Comparison of ENCODE assay signal across 8 cellular contexts in the genomic region with DNA sequence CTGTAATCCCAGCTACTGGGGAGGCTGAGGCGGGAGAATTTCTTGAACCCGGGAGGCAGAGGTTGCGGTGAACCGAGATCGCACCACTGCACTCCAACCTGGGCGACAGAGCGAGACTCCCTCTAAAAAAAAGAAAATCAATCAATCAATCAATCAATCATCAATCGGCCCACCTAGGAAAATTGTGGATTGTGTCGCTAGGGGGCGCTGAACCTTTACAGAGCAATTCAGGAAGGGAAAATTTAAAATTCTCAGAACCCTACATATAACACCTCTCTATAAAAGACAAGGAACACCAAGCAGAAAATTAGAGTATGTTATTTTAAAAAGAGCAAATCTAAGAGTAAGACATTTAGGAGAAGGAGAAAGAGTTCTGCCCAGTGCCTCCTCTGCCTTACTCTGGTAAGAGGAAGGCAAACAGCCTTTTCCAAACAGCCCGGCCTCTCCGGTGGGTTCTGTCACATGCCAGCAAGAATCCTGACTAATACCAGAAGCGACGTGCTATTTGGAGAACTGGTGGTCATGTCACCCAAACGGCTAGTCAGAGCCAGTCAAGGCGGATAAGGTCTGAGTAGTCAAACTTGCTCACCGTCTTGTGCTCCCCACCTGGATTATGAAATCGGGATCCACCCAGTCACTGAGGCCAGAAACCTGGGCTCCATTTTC. TPM values are rescaled to one million over a fixed set of nuclear protein-coding genes. Genes with fewer than 3 reads are reported as not detected.
A peak's percentile ranks its signal among the peaks of the same experiment; 100 is the strongest.
DNase-seq lines count a peak whose midpoint lies in the region; TF ChIP-seq lines count a peak whose summit lies in the region.

No MANE protein-coding gene starts in this region.

- TF ChIP-seq POLR2A in transverse colon (IDR thresholded peaks at IDR 0.05) = no peak

- in situ Hi-C loops in KBM-7 (cut with MboI; ENCODE audit: low pct_unique_long_range_greater_than_20kb, low sequenced_read_pairs) (no loop called here), transverse colon (cut with MboI; ENCODE audit: low pct_ligation_motif_present in 1 of 4, low pct_unique_long_range_greater_than_20kb in 1 of 4, low sequenced_read_pairs in 3 of 4) (no loop called here)

- H3K36me3 Mint-ChIP-seq in CD4-positive, alpha-beta memory T cell = no peaks in the 10 kb centered on the region
- H3K36me3 Mint-ChIP-seq in activated CD4-positive, alpha-beta T cell treated with anti-CD3 and anti-CD28 coated beads, Interleukin-2, amount 10 ng/mL, durations not matched to agents 7 days and 5 days (ENCODE audit: low read depth) = no peaks in the 10 kb centered on the region

- CTCF ChIA-PET in CD4-positive, alpha-beta memory T cell (lab: Charles Lee; ENCODE audit: partially characterized antibody) = interaction anchor here (0.6 to 4.5 kb wide), 16 partner anchors 14 to 283 kb away, joined by 3 to 17 read pairs (median 4); partner anchors contain the start of genes FBXO45 and WDR53
- CTCF ChIA-PET in activated CD4-positive, alpha-beta T cell treated with anti-CD3 and anti-CD28 coated beads, Interleukin-2, amount 10 ng/mL, durations not matched to agents 7 days and 5 days (lab: Charles Lee) = interaction anchor here (0.6 to 0.8 kb wide), 3 partner anchors 28 to 79 kb away, joined by 3 to 5 read pairs (median 4); partner anchors contain the start of genes FBXO45 and WDR53

- TF ChIP-seq EP300 in neural cell (conservative IDR thresholded peaks at IDR 0.05; ENCODE audit: poor library complexity, severe bottlenecking) (peak; percentile 43), transverse colon (IDR thresholded peaks at IDR 0.05; ENCODE audit: low read depth) (no peak)

- peaks cover 0 to 3% (median 1%) of the 10 kb centered on the region in 4 donors for H3K4me1 Mint-ChIP-seq in CD4-positive, alpha-beta memory T cell
- peaks cover 8% of the 10 kb centered on the region for H3K4me1 Mint-ChIP-seq in activated CD4-positive, alpha-beta T cell treated with anti-CD3 and anti-CD28 coated beads, Interleukin-2, amount 10 ng/mL, durations not matched to agents 7 days and 5 days

- POLR2A ChIA-PET in CD4-positive, alpha-beta memory T cell (lab: Charles Lee; ENCODE audit: partially characterized antibody) = interaction anchor here (1.0 kb wide), 1 partner anchor 72 kb away, joined by 4 read pairs; no protein-coding TSS in a partner anchor
- POLR2A ChIA-PET in activated CD4-positive, alpha-beta T cell treated with anti-CD3 and anti-CD28 coated beads, Interleukin-2, amount 10 ng/mL, durations not matched to agents 7 days and 5 days (lab: Charles Lee) = no interaction called here

- no peak overlapping the region for H3K27ac ChIP-seq in CD4-positive, alpha-beta memory T cell (ENCODE audit: low read depth, low read length)
- no peak overlapping the region for H3K27ac ChIP-seq in dorsolateral prefrontal cortex
- H3K27ac ChIP-seq in neural cell (ENCODE audit: low read length) = no peak overlapping the region
- no peak overlapping the region for H3K27ac ChIP-seq in transverse colon

- no peaks in the 10 kb centered on the region for H3K9me3 ChIP-seq in CD4-positive, alpha-beta memory T cell (ENCODE audit: control insufficient read depth in 1 of 2, low read length in 2 of 2)
- H3K9me3 ChIP-seq in neural cell (ENCODE audit: low read length) (no peaks in the 10 kb centered on the region), transverse colon (no peaks in the 10 kb centered on the region)

- H3K9ac ChIP-seq in neural cell (ENCODE audit: low read length) = no peak overlapping the region

- H3K79me2 ChIP-seq in neural cell (replicated peaks; ENCODE audit: insufficient read depth, low read length) = no peaks in the 10 kb centered on the region

- DNase-seq in CD4-positive, alpha-beta memory T cell = peak; percentile 40 to 62 (median 49)
- DNase-seq in KBM-7 (peak; percentile 52), dorsolateral prefrontal cortex (peak in 4 of 10 donors; percentile 9 to 47 (median 28)), transverse colon (peak; percentile 44), NCI-H2171 (lab: John Stamatoyannopoulos, UW) (no peak), pons (ENCODE audit: low spot score) (no peak)
- peak; percentile 79 for DNase-seq in activated CD4-positive, alpha-beta T cell treated with anti-CD3 and anti-CD28 coated beads, Interleukin-2, amount 10 ng/mL, durations not matched to agents 7 days and 5 days

- no peak overlapping the region for H3K4me3 ChIP-seq in CD4-positive, alpha-beta memory T cell (ENCODE audit: low read length in 2 of 2)
- no peak overlapping the region for H3K4me3 ChIP-seq in dorsolateral prefrontal cortex
- H3K4me3 ChIP-seq in neural cell (ENCODE audit: low read length) = no peak overlapping the region
- no peak overlapping the region for H3K4me3 ChIP-seq in transverse colon

- H4K20me1 ChIP-seq in neural cell (ENCODE audit: insufficient read depth) = no peaks in the 10 kb centered on the region

- peaks cover 0 to 2% of the 10 kb centered on the region in 2 donors for H3K27me3 Mint-ChIP-seq in CD4-positive, alpha-beta memory T cell
- H3K27me3 Mint-ChIP-seq in activated CD4-positive, alpha-beta T cell treated with anti-CD3 and anti-CD28 coated beads, Interleukin-2, amount 10 ng/mL, durations not matched to agents 7 days and 5 days = peaks cover 6% of the 10 kb centered on the region

- H3K4me1 ChIP-seq in CD4-positive, alpha-beta memory T cell (ENCODE audit: insufficient read depth, low read length) = no peaks in the 10 kb centered on the region
- no peaks in the 10 kb centered on the region for H3K4me1 ChIP-seq in transverse colon

- H3K9me3 Mint-ChIP-seq in CD4-positive, alpha-beta memory T cell = no peaks in the 10 kb centered on the region
- H3K9me3 Mint-ChIP-seq in activated CD4-positive, alpha-beta T cell treated with anti-CD3 and anti-CD28 coated beads, Interleukin-2, amount 10 ng/mL, durations not matched to agents 7 days and 5 days = no peaks in the 10 kb centered on the region

- TF ChIP-seq CTCF in dorsolateral prefrontal cortex (IDR thresholded peaks at IDR 0.05 in 54 of 56, conservative IDR thresholded peaks at IDR 0.05 in 2 of 56; ENCODE audit: low read depth in 1 of 56, partially characterized antibody in 56 of 56) = peak; percentile 28 to 79 (median 58)
- TF ChIP-seq CTCF in neural cell (IDR thresholded peaks at IDR 0.05; ENCODE audit: poor library complexity, severe bottlenecking) = peak; percentile 70
- peak; percentile 48 to 64 (median 57) for TF ChIP-seq CTCF in transverse colon (IDR thresholded peaks at IDR 0.05)

- no peaks in the 10 kb centered on the region for H3K9me2 ChIP-seq in neural cell (ENCODE audit: insufficient read depth, low read length)

- intact Hi-C loops in CD4-positive, alpha-beta memory T cell (cut with micrococcal nuclease) = loop anchor here (1.0 to 5.0 kb wide), 6 partner anchors 27 to 431 kb away; partner anchors contain the start of genes FBXO45, PIGZ and WDR53
- intact Hi-C loops in dorsolateral prefrontal cortex (cut with DNase I) = no loop called here
- intact Hi-C loops in transverse colon (cut with DNase I; ENCODE audit: low total_unique reads) = no loop called here

- H2AFZ ChIP-seq in neural cell (ENCODE audit: low read depth, low read length) = no peak overlapping the region

- 34 to 50% methylated on average over 9 to 18 of the region's 18 CpGs for WGBS in transverse colon (ENCODE audit: low coverage in 1 of 2), 2 donors

- H3F3A ChIP-seq in neural cell (ENCODE audit: insufficient read depth, low read length, poor library complexity, severe bottlenecking) = no peaks in the 10 kb centered on the region

- H3K4me2 ChIP-seq in neural cell (ENCODE audit: low read length) = no peak overlapping the region

- H3K27ac Mint-ChIP-seq in CD4-positive, alpha-beta memory T cell = peak overlapping the region in 1 of 7 donors; percentile 19
- H3K27ac Mint-ChIP-seq in activated CD4-positive, alpha-beta T cell treated with anti-CD3 and anti-CD28 coated beads, Interleukin-2, amount 10 ng/mL, durations not matched to agents 7 days and 5 days = no peak overlapping the region

- peak; percentile 68 for TF ChIP-seq RAD21 in neural cell (conservative IDR thresholded peaks at IDR 0.05)

- H3K4me3 Mint-ChIP-seq in CD4-positive, alpha-beta memory T cell = no peak overlapping the region
- no peak overlapping the region for H3K4me3 Mint-ChIP-seq in activated CD4-positive, alpha-beta T cell treated with anti-CD3 and anti-CD28 coated beads, Interleukin-2, amount 10 ng/mL, durations not matched to agents 7 days and 5 days

- no peaks in the 10 kb centered on the region for H3K27me3 ChIP-seq in CD4-positive, alpha-beta memory T cell (ENCODE audit: insufficient read depth, low read length)
- H3K27me3 ChIP-seq in dorsolateral prefrontal cortex (no peaks in the 10 kb centered on the region), neural cell (ENCODE audit: insufficient read depth, low read depth, low read length) (no peaks in the 10 kb centered on the region), transverse colon (no peaks in the 10 kb centered on the region)

- H3K36me3 ChIP-seq in CD4-positive, alpha-beta memory T cell (ENCODE audit: insufficient read depth, low read length) = no peaks in the 10 kb centered on the region
- H3K36me3 ChIP-seq in neural cell (ENCODE audit: insufficient read depth, low read length) (no peaks in the 10 kb centered on the region), transverse colon (no peaks in the 10 kb centered on the region)

RNA-seq across cellular contexts. Expression of gene SMCO1, which starts 22.3 kb away (rescaled TPM):
- not detected for total RNA-seq in CD4-positive, alpha-beta memory T cell
- polyA plus RNA-seq in CD4-positive, alpha-beta memory T cell = not detected
- total RNA-seq in activated CD4-positive, alpha-beta T cell treated with anti-CD3 and anti-CD28 coated beads, Interleukin-2, amount 10 ng/mL, durations not matched to agents 7 days and 5 days = not detected
- total RNA-seq in dorsolateral prefrontal cortex (under 1 TPM in 12 of 120 experiments, not detected in 108; 0.22 to 0.61 (median 0.32) TPM), transverse colon (not detected)
- not detected in 2 replicates for polyA plus RNA-seq in neural cell
- polyA minus RNA-seq in neural cell = not detected in 2 replicates

RNA-seq across cellular contexts. Expression of gene WDR53, which starts 30.9 kb away (rescaled TPM):
- total RNA-seq in CD4-positive, alpha-beta memory T cell = 10 to 100 TPM; 37.5 to 38.7 TPM
- polyA plus RNA-seq in CD4-positive, alpha-beta memory T cell = 10 to 100 TPM; 25.8 to 33.0 TPM
- total RNA-seq in activated CD4-positive, alpha-beta T cell treated with anti-CD3 and anti-CD28 coated beads, Interleukin-2, amount 10 ng/mL, durations not matched to agents 7 days and 5 days = 10 to 100 TPM; 19.5 to 24.8 TPM
- total RNA-seq in dorsolateral prefrontal cortex = 10 to 100 TPM in 95 of 120 experiments, 1 to 10 TPM in 25; 6.0 to 19.1 (median 12.3) TPM
- 4.3 and 7.2 TPM in 2 replicates for polyA plus RNA-seq in neural cell
- 4.1 and 6.8 TPM in 2 replicates for polyA minus RNA-seq in neural cell
- total RNA-seq in transverse colon = 10 to 100 TPM in 1 of 4 donors, 1 to 10 TPM in 2, not detected in 1; 1.6 to 14.2 (median 4.6) TPM

RNA-seq across cellular contexts. Expression of gene FBXO45, which starts 31.0 kb away (rescaled TPM):
- 10 to 100 TPM; 10.9 to 12.0 TPM for total RNA-seq in CD4-positive, alpha-beta memory T cell
- polyA plus RNA-seq in CD4-positive, alpha-beta memory T cell = 1 to 10 TPM; 3.0 to 5.4 TPM
- 10 to 100 TPM; 14.9 to 15.0 TPM for total RNA-seq in activated CD4-positive, alpha-beta T cell treated with anti-CD3 and anti-CD28 coated beads, Interleukin-2, amount 10 ng/mL, durations not matched to agents 7 days and 5 days
- total RNA-seq in dorsolateral prefrontal cortex (10 to 100 TPM; 12.3 to 28.8 (median 20.8) TPM), transverse colon (1 to 10 TPM; 2.4 to 8.6 (median 5.3) TPM)
- 31.5 and 35.3 TPM in 2 replicates for polyA plus RNA-seq in neural cell
- polyA minus RNA-seq in neural cell = 40.4 and 45.0 TPM in 2 replicates

RNA-seq across cellular contexts. Expression of gene RNF168, which starts 33.9 kb away (rescaled TPM):
- total RNA-seq in CD4-positive, alpha-beta memory T cell = 10 to 100 TPM; 74.5 to 76.4 TPM
- 10 to 100 TPM in 1 of 2 donors, 1 to 10 TPM in 1; 6.0 to 14.2 TPM for polyA plus RNA-seq in CD4-positive, alpha-beta memory T cell
- 10 to 100 TPM; 37.5 to 38.7 TPM for total RNA-seq in activated CD4-positive, alpha-beta T cell treated with anti-CD3 and anti-CD28 coated beads, Interleukin-2, amount 10 ng/mL, durations not matched to agents 7 days and 5 days
- total RNA-seq in dorsolateral prefrontal cortex = 10 to 100 TPM; 21.5 to 38.4 (median 28.7) TPM
- polyA plus RNA-seq in neural cell = 4.2 and 4.3 TPM in 2 replicates
- 19.2 and 22.0 TPM in 2 replicates for polyA minus RNA-seq in neural cell
- 100 to 1,000 TPM in 1 of 4 donors, 10 to 100 TPM in 3; 17.3 to 221 (median 19.5) TPM for total RNA-seq in transverse colon

Comparison
In these comparisons a context has a peak if more than half of its experiments do, and no peak if none do; other contexts are left out.
1. DNase-seq: peak in CD4-positive, alpha-beta memory T cell (5 of 5), KBM-7 (single experiment), activated CD4-positive, alpha-beta T cell treated with anti-CD3 and anti-CD28 coated beads, Interleukin-2, amount 10 ng/mL, durations not matched to agents 7 days and 5 days (single experiment) and transverse colon (single experiment); none in NCI-H2171 (single experiment) and pons (single experiment).
2. Peak in every context shown above with its lines, with median percentiles within 50 percentile points of each other: CTCF ChIP-seq.